ENCODE assay signal across 2 cellular contexts in the genomic region with DNA sequence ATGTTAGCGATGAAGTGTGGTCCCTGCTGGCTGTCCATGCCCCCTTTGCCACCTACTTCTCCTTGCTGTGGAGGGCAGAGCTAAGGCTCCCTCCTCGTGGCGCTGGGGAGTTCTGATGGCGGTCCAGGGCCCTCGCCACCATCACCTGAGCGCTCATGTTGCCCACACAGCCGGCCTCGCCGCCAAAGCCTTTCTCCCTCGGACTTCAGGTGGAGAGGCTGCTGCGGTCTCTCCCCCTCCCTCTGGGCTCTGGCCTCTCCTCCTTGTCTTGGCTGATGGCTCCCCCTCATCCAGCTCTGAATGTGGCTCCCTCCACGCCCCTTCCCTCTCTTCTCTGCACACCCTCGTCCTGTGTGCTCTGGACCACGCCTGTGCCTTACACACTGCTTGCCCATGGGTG.
TF ChIP-seq lines count a peak whose summit lies in the region.

No MANE protein-coding gene starts in this region.

TF ChIP-seq in H1, 55 proteins besides CTCF, POLR2A, EP300 and RAD21:
- TF ChIP-seq CREB1 (IDR thresholded peaks at IDR 0.05) (no peak), SP2 (IDR thresholded peaks at IDR 0.05; ENCODE audit: low read length) (no peak), GABPA (IDR thresholded peaks at IDR 0.05; ENCODE audit: borderline replicate concordance, insufficient read depth, low read length) (no peak), NANOG (IDR thresholded peaks at IDR 0.05; ENCODE audit: insufficient read depth, low read depth, low read length, poor library complexity, severe bottlenecking) (no peak), JUN (IDR thresholded peaks at IDR 0.05; ENCODE audit: low read depth, low read length) (no peak), TBP (IDR thresholded peaks at IDR 0.05; ENCODE audit: low read depth, low read length) (no peak), RFX5 (IDR thresholded peaks at IDR 0.05; ENCODE audit: borderline replicate concordance, low read depth, low read length) (no peak), EGR1 (IDR thresholded peaks at IDR 0.05; ENCODE audit: borderline replicate concordance, low read depth, low read length) (no peak), SP1 (IDR thresholded peaks at IDR 0.05; ENCODE audit: low read depth, low read length) (no peak), EZH2 (IDR thresholded peaks at IDR 0.05; ENCODE audit: low read depth, low read length, severe bottlenecking) (no peak)
- TF ChIP-seq, protein P1, sequence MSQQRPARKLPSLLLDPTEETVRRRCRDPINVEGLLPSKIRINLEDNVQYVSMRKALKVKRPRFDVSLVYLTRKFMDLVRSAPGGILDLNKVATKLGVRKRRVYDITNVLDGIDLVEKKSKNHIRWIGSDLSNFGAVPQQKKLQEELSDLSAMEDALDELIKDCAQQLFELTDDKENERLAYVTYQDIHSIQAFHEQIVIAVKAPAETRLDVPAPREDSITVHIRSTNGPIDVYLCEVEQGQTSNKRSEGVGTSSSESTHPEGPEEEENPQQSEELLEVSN (IDR thresholded peaks at IDR 0.05): no peak
- TF ChIP-seq, protein P2, sequence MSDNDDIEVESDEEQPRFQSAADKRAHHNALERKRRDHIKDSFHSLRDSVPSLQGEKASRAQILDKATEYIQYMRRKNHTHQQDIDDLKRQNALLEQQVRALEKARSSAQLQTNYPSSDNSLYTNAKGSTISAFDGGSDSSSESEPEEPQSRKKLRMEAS (IDR thresholded peaks at IDR 0.05): no peak

TF ChIP-seq in GM23338, 12 proteins besides CTCF, POLR2A, EP300 and RAD21:
- TF ChIP-seq CREB1 (CRISPR knock-in tag; IDR thresholded peaks at IDR 0.05; ENCODE audit: low read depth) (no peak), NANOG (IDR thresholded peaks at IDR 0.05; ENCODE audit: borderline replicate concordance) (no peak), ZNF331 (CRISPR knock-in tag; IDR thresholded peaks at IDR 0.05; ENCODE audit: low read depth) (no peak), POLR2AphosphoS5 (IDR thresholded peaks at IDR 0.05; ENCODE audit: low read depth) (no peak)
- TF ChIP-seq, protein P3, sequence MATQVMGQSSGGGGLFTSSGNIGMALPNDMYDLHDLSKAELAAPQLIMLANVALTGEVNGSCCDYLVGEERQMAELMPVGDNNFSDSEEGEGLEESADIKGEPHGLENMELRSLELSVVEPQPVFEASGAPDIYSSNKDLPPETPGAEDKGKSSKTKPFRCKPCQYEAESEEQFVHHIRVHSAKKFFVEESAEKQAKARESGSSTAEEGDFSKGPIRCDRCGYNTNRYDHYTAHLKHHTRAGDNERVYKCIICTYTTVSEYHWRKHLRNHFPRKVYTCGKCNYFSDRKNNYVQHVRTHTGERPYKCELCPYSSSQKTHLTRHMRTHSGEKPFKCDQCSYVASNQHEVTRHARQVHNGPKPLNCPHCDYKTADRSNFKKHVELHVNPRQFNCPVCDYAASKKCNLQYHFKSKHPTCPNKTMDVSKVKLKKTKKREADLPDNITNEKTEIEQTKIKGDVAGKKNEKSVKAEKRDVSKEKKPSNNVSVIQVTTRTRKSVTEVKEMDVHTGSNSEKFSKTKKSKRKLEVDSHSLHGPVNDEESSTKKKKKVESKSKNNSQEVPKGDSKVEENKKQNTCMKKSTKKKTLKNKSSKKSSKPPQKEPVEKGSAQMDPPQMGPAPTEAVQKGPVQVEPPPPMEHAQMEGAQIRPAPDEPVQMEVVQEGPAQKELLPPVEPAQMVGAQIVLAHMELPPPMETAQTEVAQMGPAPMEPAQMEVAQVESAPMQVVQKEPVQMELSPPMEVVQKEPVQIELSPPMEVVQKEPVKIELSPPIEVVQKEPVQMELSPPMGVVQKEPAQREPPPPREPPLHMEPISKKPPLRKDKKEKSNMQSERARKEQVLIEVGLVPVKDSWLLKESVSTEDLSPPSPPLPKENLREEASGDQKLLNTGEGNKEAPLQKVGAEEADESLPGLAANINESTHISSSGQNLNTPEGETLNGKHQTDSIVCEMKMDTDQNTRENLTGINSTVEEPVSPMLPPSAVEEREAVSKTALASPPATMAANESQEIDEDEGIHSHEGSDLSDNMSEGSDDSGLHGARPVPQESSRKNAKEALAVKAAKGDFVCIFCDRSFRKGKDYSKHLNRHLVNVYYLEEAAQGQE (IDR thresholded peaks at IDR 0.05; ENCODE audit: unreplicated experiment): no peak
TF ChIP-seq in GM23338: peak in this region for 0.
